10 cellular contexts compared by ENCODE assay signal in the genomic region with DNA sequence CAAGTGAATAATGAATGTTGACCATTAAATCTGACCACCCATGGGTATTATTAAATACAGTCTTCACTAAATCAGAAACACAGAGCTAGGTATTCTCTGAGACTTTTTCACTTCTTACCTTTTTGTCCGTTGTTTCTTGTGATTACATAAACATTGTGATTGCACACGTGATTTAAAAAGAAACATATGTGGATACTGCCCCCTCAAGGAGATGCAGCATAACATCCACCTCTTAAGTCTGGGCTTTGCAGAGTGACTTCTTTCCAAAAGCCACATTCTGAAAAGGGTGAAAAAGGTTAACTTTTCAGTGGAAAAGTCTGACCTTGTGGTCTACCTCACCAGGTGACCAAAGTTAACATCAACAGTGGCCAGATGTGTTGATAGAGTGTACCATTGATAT.
A peak's percentile ranks its signal among the peaks of the same experiment; 100 is the strongest.
DNase-seq lines count a peak whose midpoint lies in the region; ATAC-seq, FAIRE-seq and TF ChIP-seq lines count a peak whose summit lies in the region.
"Had no signal": no experiment of that assay in that cellular context is flagged by ENCODE, and none has a peak within 500 bp of the region (broad histone marks: within the 10 kb centered on the region; RNA-seq: fewer than 3 reads in every experiment).

No MANE protein-coding gene starts in this region.

- peak; percentile 74 for TF ChIP-seq CTCF in LNCAP (IDR thresholded peaks at IDR 0.05)
- peak; percentile 62 for TF ChIP-seq CTCF in brain microvascular endothelial cell (IDR thresholded peaks at IDR 0.05; ENCODE audit: low read depth, low read length, missing control alignments)

- no peak overlapping the region for H2AK5ac ChIP-seq in mesendoderm (ENCODE audit: low read length)

- no peak overlapping the region for H3K4me2 ChIP-seq in mesendoderm (ENCODE audit: low read length)

- no peak overlapping the region for H2BK120ac ChIP-seq in mesendoderm (ENCODE audit: low read depth, low read length)

- H3K18ac ChIP-seq in mesendoderm (ENCODE audit: low read length) = no peak overlapping the region

- no peak overlapping the region for H3K4ac ChIP-seq in mesendoderm (ENCODE audit: low read depth, low read length)

- no peaks in the 10 kb centered on the region for H3K36me3 Mint-ChIP-seq in activated naive CD4-positive, alpha-beta T cell treated with anti-CD3 and anti-CD28 coated beads, Interleukin-2, amount 10 ng/mL, durations not matched to agents 7 days and 5 days

- no peak overlapping the region for H4K8ac ChIP-seq in mesendoderm (ENCODE audit: low read depth, low read length)

- H3K27ac ChIP-seq in brain microvascular endothelial cell (no peak overlapping the region), mesendoderm (ENCODE audit: low read depth, low read length) (no peak overlapping the region)

- in situ Hi-C loops in brain microvascular endothelial cell (cut with HindIII; ENCODE audit: low pct_ligation_motif_present, low sequenced_read_pairs) = no loop called here

- H3K27ac Mint-ChIP-seq in activated naive CD4-positive, alpha-beta T cell treated with anti-CD3 and anti-CD28 coated beads, Interleukin-2, amount 10 ng/mL, durations not matched to agents 7 days and 5 days = no peak overlapping the region
- H3K27ac Mint-ChIP-seq: activated T-helper 17 cell treated with anti-CD3 and anti-CD28 coated beads, Interleukin-2, amount 50 U/mL, for 72 hours had no signal

- H3K27me3 Mint-ChIP-seq in activated naive CD4-positive, alpha-beta T cell treated with anti-CD3 and anti-CD28 coated beads, Interleukin-2, amount 10 ng/mL, durations not matched to agents 7 days and 5 days = no peaks in the 10 kb centered on the region

- H3K56ac ChIP-seq in mesendoderm (ENCODE audit: low read length) = no peak overlapping the region

- WGBS in mesendoderm (ENCODE audit: extremely low coverage, insufficient coverage, low lambda C conversion rate) = no CpG with 5 or more reads among the region's 2 CpGs

- H3K9me3 Mint-ChIP-seq in activated naive CD4-positive, alpha-beta T cell treated with anti-CD3 and anti-CD28 coated beads, Interleukin-2, amount 10 ng/mL, durations not matched to agents 7 days and 5 days = no peaks in the 10 kb centered on the region
- H3K9me3 Mint-ChIP-seq: activated T-helper 17 cell treated with anti-CD3 and anti-CD28 coated beads, Interleukin-2, amount 50 U/mL, for 72 hours had no signal

- H3K23ac ChIP-seq in mesendoderm (ENCODE audit: low read length) = no peak overlapping the region

- H3K9ac ChIP-seq in mesendoderm (ENCODE audit: low read length) = no peak overlapping the region

- H3K4me3 Mint-ChIP-seq in activated naive CD4-positive, alpha-beta T cell treated with anti-CD3 and anti-CD28 coated beads, Interleukin-2, amount 10 ng/mL, durations not matched to agents 7 days and 5 days = no peak overlapping the region
- H3K4me3 Mint-ChIP-seq: activated T-helper 17 cell treated with anti-CD3 and anti-CD28 coated beads, Interleukin-2, amount 50 U/mL, for 72 hours had no signal

- H3K79me2 ChIP-seq in mesendoderm (ENCODE audit: control insufficient read depth, insufficient read depth, low read length) = no peaks in the 10 kb centered on the region

- CTCF ChIA-PET in activated naive CD4-positive, alpha-beta T cell treated with anti-CD3 and anti-CD28 coated beads, Interleukin-2, amount 10 ng/mL, durations not matched to agents 7 days and 5 days (lab: Charles Lee) = no interaction called here

- H3K79me1 ChIP-seq in mesendoderm (ENCODE audit: low read length) = no peaks in the 10 kb centered on the region

- H3K36me3 ChIP-seq in brain microvascular endothelial cell (replicated peaks) (no peaks in the 10 kb centered on the region), mesendoderm (ENCODE audit: control insufficient read depth, insufficient read depth, low read length) (no peaks in the 10 kb centered on the region)

- H4K5ac ChIP-seq in mesendoderm (ENCODE audit: low read length) = no peak overlapping the region

- ATAC-seq in HG02588 (IDR thresholded peaks at IDR 0.05; ENCODE audit: unreplicated experiment) = no peak
- no peak for ATAC-seq in GM19035 (IDR thresholded peaks at IDR 0.05; ENCODE audit: unreplicated experiment)
- ATAC-seq: activated T-helper 17 cell treated with anti-CD3 and anti-CD28 coated beads, Interleukin-2, amount 50 U/mL, for 72 hours had no signal

- no peak overlapping the region for H2BK5ac ChIP-seq in mesendoderm (ENCODE audit: low read length)

- H3K4me3 ChIP-seq in brain microvascular endothelial cell (ENCODE audit: low read depth, low read length) (no peak overlapping the region), mesendoderm (ENCODE audit: low read length) (no peak overlapping the region)

- no peaks in the 10 kb centered on the region for H3K4me1 Mint-ChIP-seq in activated naive CD4-positive, alpha-beta T cell treated with anti-CD3 and anti-CD28 coated beads, Interleukin-2, amount 10 ng/mL, durations not matched to agents 7 days and 5 days
- H3K4me1 Mint-ChIP-seq: activated T-helper 17 cell treated with anti-CD3 and anti-CD28 coated beads, Interleukin-2, amount 50 U/mL, for 72 hours had no signal

- DNase-seq in EH (ENCODE audit: low read depth) = peak; percentile 51
- DNase-seq in brain microvascular endothelial cell = no peak
- peak; percentile 63 for DNase-seq in mesendoderm
- DNase-seq in activated naive CD4-positive, alpha-beta T cell treated with anti-CD3 and anti-CD28 coated beads, Interleukin-2, amount 10 ng/mL, durations not matched to agents 7 days and 5 days = no peak
- DNase-seq in HTR-8/SVneo (ENCODE audit: insufficient read length, low spot score) = no peak
- DNase-seq: SHP77 had no signal

- H3K27me3 ChIP-seq in brain microvascular endothelial cell (replicated peaks) (no peaks in the 10 kb centered on the region), mesendoderm (ENCODE audit: insufficient read depth, low read length, poor library complexity) (no peaks in the 10 kb centered on the region)

- H2BK15ac ChIP-seq in mesendoderm (replicated peaks; ENCODE audit: low read depth) = no peak overlapping the region

- no peaks in the 10 kb centered on the region for H3K4me1 ChIP-seq in mesendoderm (ENCODE audit: control insufficient read depth, low read depth, low read length)

- FAIRE-seq in HTR-8/SVneo (lab: Jason Lieb, UNC) = no peak

Comparison
In these comparisons a context has a peak if more than half of its experiments do, and no peak if none do; other contexts are left out.
1. DNase-seq: peak in EH (single experiment) and mesendoderm (single experiment); none in brain microvascular endothelial cell (single experiment), activated naive CD4-positive, alpha-beta T cell treated with anti-CD3 and anti-CD28 coated beads, Interleukin-2, amount 10 ng/mL, durations not matched to agents 7 days and 5 days (single experiment) and HTR-8/SVneo (single experiment).